Comparison of ENCODE assay signal across 15 cellular contexts in the genomic region with DNA sequence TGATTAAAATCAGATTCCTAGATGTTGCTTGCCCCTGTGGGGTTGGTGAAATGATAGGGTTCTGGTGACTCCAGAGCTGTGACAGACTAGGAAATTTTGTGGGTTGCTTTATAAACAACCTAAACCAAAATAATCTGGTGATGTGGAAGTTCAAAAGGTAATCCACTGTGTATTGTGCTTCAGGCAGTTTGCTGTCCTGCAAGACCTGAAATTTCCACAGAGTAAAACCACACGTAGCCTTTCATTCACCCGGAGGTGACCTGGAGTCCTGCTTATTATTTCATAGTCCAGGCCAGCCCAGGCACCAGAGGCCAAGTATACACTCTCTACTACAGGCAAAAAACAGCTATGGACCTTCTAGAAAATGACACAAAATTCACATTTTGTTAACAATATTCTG.
"Had no signal": no experiment of that assay in that cellular context is flagged by ENCODE, and none has a peak within 500 bp of the region (broad histone marks: within the 10 kb centered on the region; RNA-seq: fewer than 3 reads in every experiment).

No MANE protein-coding gene starts in this region.

- H3K4me1 ChIP-seq: colonic mucosa, uterus had no signal

- H3K27ac ChIP-seq: colonic mucosa, thoracic aorta, uterus had no signal

- H3K27me3 ChIP-seq: colonic mucosa, uterus had no signal

- H3K9me3 ChIP-seq: colonic mucosa, thoracic aorta, uterus had no signal

- DNase-seq: activated CD4-positive, CD25-positive, alpha-beta regulatory T cell treated with anti-CD3 and anti-CD28 coated beads, Interleukin-2, amount 50 U/mL, for 72 hours; activated naive CD4-positive, alpha-beta T cell treated with Interleukin-2 at 50 U/mL for 16 hours; activated naive CD8-positive, alpha-beta T cell treated with anti-CD3 and anti-CD28 coated beads, Interleukin-2, amount 50 U/mL, for 24 hours; activated T-cell treated with anti-CD3 and anti-CD28 coated beads for 4 hours; caudate nucleus; colonic mucosa; foreskin fibroblast; hippocampal formation; kidney glomerular epithelial cell; stimulated activated CD4-positive, alpha-beta T cell treated with anti-CD3 and anti-CD28 coated beads, Interleukin-12 subunit alpha, Interleukin-12 subunit beta, amount 100 ng/mL, for 4 hours; T-cell; T-helper 9 cell; uterus had no signal

- H3K36me3 ChIP-seq: colonic mucosa, uterus had no signal

- H3K4me3 ChIP-seq: colonic mucosa, thoracic aorta, uterus had no signal

- FAIRE-seq: endometrium had no signal
